Comparison of ENCODE assay signal across 17 cellular contexts in the genomic region with DNA sequence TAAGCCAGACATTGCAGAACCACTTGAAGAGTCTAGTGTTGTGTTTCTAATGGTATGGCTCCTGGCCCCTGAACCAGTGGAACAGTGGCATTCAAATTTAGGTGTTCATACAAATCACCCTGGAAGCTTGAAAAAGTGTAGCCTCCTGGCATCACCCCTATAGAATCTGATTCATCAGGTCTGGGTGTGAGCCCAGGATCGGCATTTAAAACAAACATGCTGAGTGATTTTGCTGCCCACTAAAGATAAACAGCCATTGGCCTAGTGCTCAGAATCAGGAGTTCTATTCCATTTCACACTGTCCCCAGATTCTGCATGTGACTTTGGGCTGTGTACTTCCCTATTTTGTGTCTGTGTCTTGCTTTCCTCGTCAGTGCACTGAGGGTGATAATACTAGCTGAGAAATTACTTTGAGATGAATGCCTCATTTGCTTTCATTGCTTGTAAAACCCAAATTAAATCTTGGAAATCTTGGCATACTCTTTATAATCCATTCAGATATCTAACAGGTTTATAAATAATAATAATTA.
A peak's percentile ranks its signal among the peaks of the same experiment; 100 is the strongest.
DNase-seq lines count a peak whose midpoint lies in the region; ATAC-seq and TF ChIP-seq lines count a peak whose summit lies in the region.
"Had no signal": no experiment of that assay in that cellular context is flagged by ENCODE, and none has a peak within 500 bp of the region (broad histone marks: within the 10 kb centered on the region; RNA-seq: fewer than 3 reads in every experiment).

No MANE protein-coding gene starts in this region.

- H3K4me1 ChIP-seq in RWPE2 (ENCODE audit: insufficient read depth, poor library complexity, severe bottlenecking) = no peaks in the 10 kb centered on the region
- no peaks in the 10 kb centered on the region for H3K4me1 ChIP-seq in upper lobe of right lung
- no peaks in the 10 kb centered on the region for H3K4me1 ChIP-seq in CD8-positive, alpha-beta memory T cell (ENCODE audit: insufficient read depth, low read length)
- H3K4me1 ChIP-seq: BLaER1, Peyer's patch had no signal

- no peaks in the 10 kb centered on the region for H3K36me3 Mint-ChIP-seq in CD8-positive, alpha-beta memory T cell

- CTCF ChIA-PET in CD8-positive, alpha-beta memory T cell (lab: Charles Lee) = no interaction called here

- H3K27ac ChIP-seq in RWPE2 (ENCODE audit: poor library complexity, severe bottlenecking) (no peak overlapping the region), upper lobe of right lung (no peak overlapping the region)
- no peak overlapping the region for H3K27ac ChIP-seq in CD8-positive, alpha-beta memory T cell (ENCODE audit: low read depth, low read length)
- H3K27ac ChIP-seq: BLaER1, Peyer's patch had no signal

- H3K27ac Mint-ChIP-seq in CD8-positive, alpha-beta memory T cell = no peak overlapping the region

- H3K27me3 Mint-ChIP-seq in CD8-positive, alpha-beta memory T cell = peaks cover 1 to 7% of the 10 kb centered on the region in 2 donors

- H3K4me3 Mint-ChIP-seq in CD8-positive, alpha-beta memory T cell = no peak overlapping the region

- intact Hi-C loops in upper lobe of right lung (cut with DNase I) = no loop called here

- H3K4me3 ChIP-seq in RWPE2 (ENCODE audit: severe bottlenecking) (no peak overlapping the region), upper lobe of right lung (no peak overlapping the region)
- H3K4me3 ChIP-seq in CD8-positive, alpha-beta memory T cell (ENCODE audit: low read length) = no peak overlapping the region
- H3K4me3 ChIP-seq: BLaER1, Peyer's patch had no signal

- POLR2A ChIA-PET in CD8-positive, alpha-beta memory T cell (lab: Charles Lee) = no interaction called here

- H3K4me1 Mint-ChIP-seq in CD8-positive, alpha-beta memory T cell = no peaks in the 10 kb centered on the region

- no peaks in the 10 kb centered on the region for H3K27me3 ChIP-seq in RWPE2 (ENCODE audit: insufficient read depth, poor library complexity, severe bottlenecking)
- H3K27me3 ChIP-seq in upper lobe of right lung = no peaks in the 10 kb centered on the region
- no peaks in the 10 kb centered on the region for H3K27me3 ChIP-seq in CD8-positive, alpha-beta memory T cell (ENCODE audit: insufficient read depth, low read length, poor library complexity, severe bottlenecking)
- H3K27me3 ChIP-seq: BLaER1, Peyer's patch had no signal

- H3K9me3 ChIP-seq in RWPE2 (ENCODE audit: severe bottlenecking) = no peaks in the 10 kb centered on the region
- no peaks in the 10 kb centered on the region for H3K9me3 ChIP-seq in upper lobe of right lung
- no peaks in the 10 kb centered on the region for H3K9me3 ChIP-seq in CD8-positive, alpha-beta memory T cell (ENCODE audit: low read length)

- ATAC-seq in RWPE2 (ENCODE audit: low read depth) (peak; percentile 31; the same call in 2 of the 3 replicates), upper lobe of right lung (peak; percentile 42), HG03457 (IDR thresholded peaks at IDR 0.05; ENCODE audit: unreplicated experiment) (no peak)

- H3K9me3 Mint-ChIP-seq in CD8-positive, alpha-beta memory T cell = no peaks in the 10 kb centered on the region

- no peak for TF ChIP-seq CTCF in RWPE2 (IDR thresholded peaks at IDR 0.05; ENCODE audit: poor library complexity, severe bottlenecking)
- no peak for TF ChIP-seq CTCF in upper lobe of right lung (IDR thresholded peaks at IDR 0.05)

- H3K36me3 ChIP-seq in RWPE2 (ENCODE audit: low read depth) (no peaks in the 10 kb centered on the region), upper lobe of right lung (no peaks in the 10 kb centered on the region)
- H3K36me3 ChIP-seq in CD8-positive, alpha-beta memory T cell (ENCODE audit: insufficient read depth, low read length) = no peaks in the 10 kb centered on the region
- H3K36me3 ChIP-seq: BLaER1, Peyer's patch had no signal

- DNase-seq in NOMO-1 treated with DMSO at 0.1 percent for 48 hours (lab: John Stamatoyannopoulos, UW; ENCODE audit: unreplicated experiment) (peak; percentile 9), NOMO-1 treated with dmso at 0.1 percent for 144 hours (lab: John Stamatoyannopoulos, UW; ENCODE audit: unreplicated experiment) (no peak), RWPE2 (ENCODE audit: low spot score) (no peak), germinal center (ENCODE audit: low spot score) (peak; percentile 9), upper lobe of right lung (no peak), NCI-H2196 (lab: John Stamatoyannopoulos, UW; ENCODE audit: unreplicated experiment) (no peak)
- no peak for DNase-seq in CD8-positive, alpha-beta memory T cell
- DNase-seq: 8988T, DMS 273 treated with DMSO at 0.1 percent for 48 hours, H7, Kasumi-1, MV-4-11, NCI-H187 treated with DMSO at 0.1 percent for 48 hours, NCI-H446, Peyer's patch had no signal

Comparison
In these comparisons a context has a peak if more than half of its experiments do, and no peak if none do; other contexts are left out.
1. DNase-seq: peak in NOMO-1 treated with DMSO at 0.1 percent for 48 hours (single experiment) and germinal center (single experiment); none in NOMO-1 treated with dmso at 0.1 percent for 144 hours (single experiment), RWPE2 (single experiment), upper lobe of right lung (single experiment), NCI-H2196 (single experiment) and CD8-positive, alpha-beta memory T cell (0 of 5).